ENCODE assay signal across 26 cellular contexts in the genomic region with DNA sequence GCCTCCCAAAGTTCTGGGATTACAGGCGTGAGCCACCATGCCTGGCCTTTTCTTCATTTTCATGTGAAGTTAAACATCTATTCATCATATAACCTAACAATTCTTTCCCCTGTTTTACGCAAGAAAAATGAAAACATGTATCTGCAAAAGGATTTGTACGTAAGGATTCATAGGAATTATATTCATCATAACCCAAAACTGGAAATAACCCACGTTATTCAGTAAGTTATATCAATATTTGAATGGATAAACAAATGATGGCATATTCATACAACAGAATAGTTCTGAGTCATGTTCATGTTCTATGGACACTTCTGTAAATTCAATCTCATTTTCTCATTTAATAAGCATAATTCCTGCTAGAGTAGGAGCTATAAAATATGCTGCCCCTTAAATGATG. TPM values are rescaled to one million over a fixed set of nuclear protein-coding genes. Genes with fewer than 3 reads are reported as not detected.
DNase-seq lines count a peak whose midpoint lies in the region; ATAC-seq, FAIRE-seq and TF ChIP-seq lines count a peak whose summit lies in the region.
"Had no signal": no experiment of that assay in that cellular context is flagged by ENCODE, and none has a peak within 500 bp of the region (broad histone marks: within the 10 kb centered on the region; RNA-seq: fewer than 3 reads in every experiment).

No MANE protein-coding gene starts in this region.

- no peaks in the 10 kb centered on the region for H3K9me2 ChIP-seq in PC-3 (replicated peaks; ENCODE audit: low read length)

- H3K9me3 ChIP-seq in PC-3 (ENCODE audit: low read length) (no peaks in the 10 kb centered on the region), colonic mucosa (no peaks in the 10 kb centered on the region)
- H3K9me3 ChIP-seq: BLaER1 had no signal

- H3F3A ChIP-seq in PC-3 (ENCODE audit: low read length, unreplicated experiment) = no peaks in the 10 kb centered on the region

- no TSS peak for BruUV-seq in PC-3 (replicated peaks; lab: Mats Ljungman, UMichigan)

- POLR2A ChIA-PET in PC-3 (lab: Charles Lee; ENCODE audit: unreplicated experiment) = interaction anchor here (1.1 to 1.2 kb wide), 2 partner anchors 35 to 62 kb away, joined by 5 to 9 read pairs; a partner anchor contains a TSS

- ATAC-seq in PC-3 (peak; percentile 49), GM21390 (IDR thresholded peaks at IDR 0.05; ENCODE audit: unreplicated experiment) (no peak)
- ATAC-seq: GM23338 had no signal

- DNase-seq in GM19239 (ENCODE audit: insufficient read length, low spot score) (no peak), PC-3 (peak; percentile 53), bronchial epithelial cell (ENCODE audit: low read depth) (peak; percentile 47), CD14-positive monocyte (ENCODE audit: low spot score) (no peak), NCI-H82 (lab: John Stamatoyannopoulos, UW) (no peak), colonic mucosa (no peak)
- DNase-seq: CD4-positive, alpha-beta T cell; H9; Kasumi-1; NCI-H1105; NCI-H1436 treated with DMSO at 0.1 percent for 48 hours; NCI-H187 treated with DMSO at 0.1 percent for 48 hours; NCI-H446; NCI-H524 treated with DMSO at 0.1 percent for 48 hours; NCI-H774; NK-92 treated with Interleukin-12 subunit alpha and Interleukin-12 subunit beta, amount 100 ng/mL, for 24 hours; PC-9; SHP77 treated with DMSO at 0.1 percent for 48 hours; T-helper 2 cell had no signal

- peaks cover 41% of the 10 kb centered on the region for H3K4me1 ChIP-seq in PC-3 (ENCODE audit: insufficient read depth, low read length)
- no peaks in the 10 kb centered on the region for H3K4me1 ChIP-seq in colonic mucosa
- H3K4me1 ChIP-seq: BLaER1 had no signal

- FAIRE-seq in GM19239 (lab: Jason Lieb, UNC) (peak; percentile 45), bronchial epithelial cell (lab: Jason Lieb, UNC) (no peak)
- FAIRE-seq: D721Med, GM18507 had no signal

- H3K79me2 ChIP-seq in PC-3 (ENCODE audit: low read length) = no peaks in the 10 kb centered on the region

- H3K27ac ChIP-seq in PC-3 (ENCODE audit: low read length) = peak overlapping the region; percentile 75
- no peak overlapping the region for H3K27ac ChIP-seq in colonic mucosa
- H3K27ac ChIP-seq: BLaER1, RWPE1 had no signal

- H3K27me3 Mint-ChIP-seq in CD14-positive monocyte (ENCODE audit: low read depth in 3 of 3) = peaks cover 0 to 4% (median 2%) of the 10 kb centered on the region in 3 donors

- no peaks in the 10 kb centered on the region for H3K36me3 ChIP-seq in PC-3 (ENCODE audit: low read depth, low read length)
- H3K36me3 ChIP-seq in bronchial epithelial cell (ENCODE audit: control insufficient read depth, insufficient read depth, low read length) = no peaks in the 10 kb centered on the region
- H3K36me3 ChIP-seq in colonic mucosa = no peaks in the 10 kb centered on the region
- H3K36me3 ChIP-seq: BLaER1 had no signal

- H3K27me3 ChIP-seq in PC-3 (ENCODE audit: low read length) (no peaks in the 10 kb centered on the region), bronchial epithelial cell (ENCODE audit: control insufficient read depth, insufficient read depth, low read length) (no peaks in the 10 kb centered on the region), colonic mucosa (no peaks in the 10 kb centered on the region)
- H3K27me3 ChIP-seq: BLaER1 had no signal

- no peak overlapping the region for H2AFZ ChIP-seq in PC-3 (ENCODE audit: low read length)
- H2AFZ ChIP-seq: GM23338, PC-9 had no signal

- H3K4me3 ChIP-seq in PC-3 (ENCODE audit: low read length) (no peak overlapping the region), bronchial epithelial cell (ENCODE audit: low read depth, low read length) (no peak overlapping the region), colonic mucosa (no peak overlapping the region)
- H3K4me3 ChIP-seq: BLaER1, GM23338, PC-9 had no signal

- no peak overlapping the region for H3K4me3 Mint-ChIP-seq in CD14-positive monocyte
- H3K4me3 Mint-ChIP-seq: CD4-positive, alpha-beta T cell; GM23338; H9 had no signal

- H4K20me1 ChIP-seq in PC-3 (ENCODE audit: low read length) = no peaks in the 10 kb centered on the region
- H4K20me1 ChIP-seq: BLaER1 had no signal

- peaks cover 0 to 3% (median 0%) of the 10 kb centered on the region in 7 donors for H3K9me3 Mint-ChIP-seq in CD14-positive monocyte
- H3K9me3 Mint-ChIP-seq: CD4-positive, alpha-beta T cell; GM23338; H9 had no signal

- no peak overlapping the region for H3K4me2 ChIP-seq in PC-3 (ENCODE audit: low read length)
- H3K4me2 ChIP-seq: BLaER1, GM23338, PC-9 had no signal

- peak overlapping the region; percentile 18; the same call in 1 of the 2 replicates for H3K9ac ChIP-seq in PC-3 (ENCODE audit: low read length)
- H3K9ac ChIP-seq in colonic mucosa (ENCODE audit: low read depth in 2 of 2, low read length in 2 of 2) = no peak overlapping the region
- H3K9ac ChIP-seq: BLaER1 had no signal

- TF ChIP-seq CTCF in PC-3 (conservative IDR thresholded peaks at IDR 0.05; ENCODE audit: low read depth, low read length) = no peak
- TF ChIP-seq CTCF in bronchial epithelial cell (IDR thresholded peaks at IDR 0.05; ENCODE audit: insufficient read depth, low read length, severe bottlenecking) = no peak
- no peak for TF ChIP-seq CTCF in CD14-positive monocyte (IDR thresholded peaks at IDR 0.05)
- no peak for TF ChIP-seq CTCF in colonic mucosa (IDR thresholded peaks at IDR 0.05)

- no peaks in the 10 kb centered on the region for H3K36me3 Mint-ChIP-seq in CD14-positive monocyte

- intact Hi-C loops in PC-3 (cut with micrococcal nuclease) = loop anchor here (2.0 kb wide), 1 partner anchor 34 kb away; a partner anchor contains a TSS
- intact Hi-C loops in CD14-positive monocyte (cut with micrococcal nuclease) = no loop called here
- intact Hi-C loops in colonic mucosa (cut with DNase I) = no loop called here

- no peaks in the 10 kb centered on the region for H3K4me1 Mint-ChIP-seq in CD14-positive monocyte

- CTCF ChIA-PET in PC-3 (lab: Charles Lee) = interaction anchor here (2.1 kb wide), 1 partner anchor 62 kb away, joined by 10 read pairs; no protein-coding TSS in a partner anchor

- no peak overlapping the region for H3K27ac Mint-ChIP-seq in CD14-positive monocyte
- H3K27ac Mint-ChIP-seq: CD4-positive, alpha-beta T cell; GM23338; H9 had no signal

RNA-seq across cellular contexts. Expression of a gene that starts 35.2 kb away (rescaled TPM):
- total RNA-seq in PC-3 (2014; rRNA removed) (76.6 and 84.4 TPM in 2 replicates), bronchial epithelial cell (132 and 150 TPM in 2 replicates), colonic mucosa (10 to 100 TPM in 1 of 2 donors, 1 to 10 TPM in 1; 4.2 to 22.0 TPM)
- under 1 TPM in 1 of 2 donors, not detected in 1; 0.19 TPM for polyA plus RNA-seq in CD14-positive monocyte
- total RNA-seq: CD4-positive, alpha-beta T cell; G401 had no signal

Comparison
In these comparisons a context has a peak if more than half of its experiments do, and no peak if none do; other contexts are left out.
1. DNase-seq: peak in PC-3 (single experiment) and bronchial epithelial cell (single experiment); none in GM19239 (single experiment), CD14-positive monocyte (single experiment), NCI-H82 (single experiment) and colonic mucosa (single experiment).